Comparison of ENCODE assay signal across 12 cellular contexts in the genomic region with DNA sequence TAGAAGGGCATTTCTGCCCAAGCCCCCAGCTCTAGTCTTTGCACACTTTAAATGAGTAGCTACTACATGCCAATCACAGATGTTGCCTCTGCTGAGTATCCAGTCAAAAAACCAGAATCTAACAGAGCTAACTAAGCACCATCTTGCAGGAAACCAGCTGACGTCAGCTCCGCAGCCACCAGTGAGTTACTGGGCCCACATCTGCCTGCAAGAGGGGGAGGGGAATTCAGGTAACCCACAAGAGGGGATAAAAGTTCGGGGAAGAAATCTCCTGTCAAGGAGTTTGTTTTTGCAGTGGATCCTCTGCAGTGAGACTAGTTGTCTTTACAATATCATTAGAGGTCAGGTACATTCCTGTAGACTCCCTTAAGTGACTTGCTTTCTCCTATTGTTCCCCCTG.
DNase-seq lines count a peak whose midpoint lies in the region; ATAC-seq and TF ChIP-seq lines count a peak whose summit lies in the region.
"Had no signal": no experiment of that assay in that cellular context is flagged by ENCODE, and none has a peak within 500 bp of the region (broad histone marks: within the 10 kb centered on the region; RNA-seq: fewer than 3 reads in every experiment).

No MANE protein-coding gene starts in this region.

- peak overlapping the region; percentile 74 for H3K4me3 Mint-ChIP-seq in activated naive CD8-positive, alpha-beta T cell
- H3K4me3 Mint-ChIP-seq in stimulated activated effector memory CD8-positive, alpha-beta T cell treated with anti-CD3 and anti-CD28 coated beads, Interleukin-12 subunit alpha, Interleukin-12 subunit beta, amount 100 ng/mL, for 72 hours: peak overlapping the region; percentile 82
- H3K4me3 Mint-ChIP-seq: neural crest cell had no signal

- peak; percentile 77 for DNase-seq in activated effector memory CD4-positive, alpha-beta T cell treated with anti-CD3 and anti-CD28 coated beads, Interleukin-2, amount 50 U/mL, for 16 hours
- no peak for DNase-seq in activated effector memory CD4-positive, alpha-beta T cell treated with Interleukin-2 at 50 U/mL for 16 hours
- DNase-seq in RWPE1 (ENCODE audit: low spot score) (no peak), NCI-H146 treated with DMSO at 0.1 percent for 48 hours (lab: John Stamatoyannopoulos, UW; ENCODE audit: unreplicated experiment) (no peak), NCI-H2029 treated with DMSO at 0.1 percent for 48 hours (lab: John Stamatoyannopoulos, UW) (no peak), epidermal melanocyte (ENCODE audit: insufficient read length, low spot score) (no peak)
- no peak for DNase-seq in stimulated activated effector memory CD8-positive, alpha-beta T cell treated with anti-CD3 and anti-CD28 coated beads, Interleukin-12 subunit alpha, Interleukin-12 subunit beta, amount 100 ng/mL, for 72 hours (ENCODE audit: low spot score in 2 of 2)
- DNase-seq: foreskin fibroblast, NCI-H2171 treated with DMSO at 0.1 percent for 48 hours, right cardiac atrium had no signal

- POLR2A ChIA-PET in RWPE1 (lab: Yijun Ruan, JAX; ENCODE audit: low non-redundant PET): no interaction called here

- H3K27ac ChIP-seq in RWPE1: 0 out of 2 replicates have a peak overlapping the region, but pooled peaks have one; percentile 31

- ATAC-seq in stimulated activated effector memory CD8-positive, alpha-beta T cell treated with anti-CD3 and anti-CD28 coated beads, Interleukin-12 subunit alpha, Interleukin-12 subunit beta, amount 100 ng/mL, for 72 hours: no peak
- ATAC-seq: right cardiac atrium had no signal

- no peak for TF ChIP-seq CTCF in RWPE1 (conservative IDR thresholded peaks at IDR 0.05; ENCODE audit: low read depth)

- H3K4me1 Mint-ChIP-seq in activated naive CD8-positive, alpha-beta T cell (ENCODE audit: low read depth): peaks cover 97% of the 10 kb centered on the region
- peaks cover 95% of the 10 kb centered on the region for H3K4me1 Mint-ChIP-seq in stimulated activated effector memory CD8-positive, alpha-beta T cell treated with anti-CD3 and anti-CD28 coated beads, Interleukin-12 subunit alpha, Interleukin-12 subunit beta, amount 100 ng/mL, for 72 hours
- H3K4me1 Mint-ChIP-seq: neural crest cell had no signal

- H3K36me3 Mint-ChIP-seq in activated naive CD8-positive, alpha-beta T cell: peaks cover 41% of the 10 kb centered on the region
- H3K36me3 Mint-ChIP-seq in stimulated activated effector memory CD8-positive, alpha-beta T cell treated with anti-CD3 and anti-CD28 coated beads, Interleukin-12 subunit alpha, Interleukin-12 subunit beta, amount 100 ng/mL, for 72 hours: peaks cover 100% of the 10 kb centered on the region

- CTCF ChIA-PET in RWPE1 (lab: Yijun Ruan, JAX): no interaction called here

- H3K9me3 Mint-ChIP-seq in activated naive CD8-positive, alpha-beta T cell (ENCODE audit: low read depth): no peaks in the 10 kb centered on the region
- H3K9me3 Mint-ChIP-seq in stimulated activated effector memory CD8-positive, alpha-beta T cell treated with anti-CD3 and anti-CD28 coated beads, Interleukin-12 subunit alpha, Interleukin-12 subunit beta, amount 100 ng/mL, for 72 hours: peaks cover 2% of the 10 kb centered on the region

- peak overlapping the region; percentile 98 for H3K27ac Mint-ChIP-seq in activated naive CD8-positive, alpha-beta T cell
- H3K27ac Mint-ChIP-seq in stimulated activated effector memory CD8-positive, alpha-beta T cell treated with anti-CD3 and anti-CD28 coated beads, Interleukin-12 subunit alpha, Interleukin-12 subunit beta, amount 100 ng/mL, for 72 hours: peak overlapping the region; percentile 96

- no peaks in the 10 kb centered on the region for H3K27me3 Mint-ChIP-seq in activated naive CD8-positive, alpha-beta T cell
